ENCODE assay signal across 22 cellular contexts in the genomic region with DNA sequence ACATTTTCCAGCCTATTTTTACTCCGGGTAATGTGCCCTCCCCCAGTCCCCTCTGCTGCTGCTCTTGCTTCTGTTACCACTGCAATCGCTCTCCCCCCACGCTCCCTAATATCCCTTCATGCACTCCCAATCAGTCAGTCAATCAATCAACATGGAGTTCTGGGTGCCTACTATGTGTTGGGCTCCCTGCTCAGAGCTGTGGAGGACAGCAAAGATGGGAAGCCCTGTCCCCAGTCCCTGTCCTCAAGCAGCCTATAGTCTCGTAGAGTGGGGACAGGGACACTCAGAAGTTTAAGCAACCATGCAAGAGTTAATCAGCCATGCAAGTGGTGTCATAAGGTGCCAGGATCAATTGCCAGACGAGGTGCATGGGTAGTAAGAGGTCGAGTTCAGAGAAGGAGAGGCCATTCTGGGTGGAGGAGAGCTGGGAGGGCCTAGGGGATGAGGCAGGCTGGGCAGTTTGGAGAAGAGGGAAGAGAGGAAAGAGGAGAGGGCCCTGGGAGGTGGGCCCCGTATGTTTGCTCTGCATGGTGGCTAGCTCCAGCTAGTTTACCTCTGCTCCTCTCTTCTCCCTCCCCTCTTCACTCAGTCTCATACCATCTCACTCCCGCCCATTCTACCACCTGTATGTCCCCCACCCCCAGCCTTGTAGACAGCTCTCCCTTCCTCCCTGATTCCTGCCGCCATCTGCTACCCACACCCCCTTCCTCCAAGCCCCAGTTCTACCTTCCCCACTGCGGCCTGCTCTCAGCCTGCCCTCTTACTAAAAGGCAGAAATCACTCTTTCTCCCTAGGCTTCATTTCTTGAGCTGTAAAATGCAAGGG. TPM values are rescaled to one million over a fixed set of nuclear protein-coding genes. Genes with fewer than 3 reads are reported as not detected.
DNase-seq lines count a peak whose midpoint lies in the region; ATAC-seq, FAIRE-seq and TF ChIP-seq lines count a peak whose summit lies in the region.
"Had no signal": no experiment of that assay in that cellular context is flagged by ENCODE, and none has a peak within 500 bp of the region (broad histone marks: within the 10 kb centered on the region; RNA-seq: fewer than 3 reads in every experiment).

No MANE protein-coding gene starts in this region.

- POLR2A ChIA-PET in H1 (lab: Charles Lee; ENCODE audit: partially characterized antibody), result interaction anchor here (0.6 to 5.5 kb wide), 12 partner anchors 8 to 269 kb away, joined by 3 to 36 read pairs (median 3); a partner anchor contains a TSS

- H2BK12ac ChIP-seq in H1 (ENCODE audit: low read depth, low read length), result 0 out of 2 replicates have a peak overlapping the region, but pooled peaks have one; percentile 4

- 0 out of 2 replicates have a peak overlapping the region, but pooled peaks have one; percentile 7 for H3K18ac ChIP-seq in H1 (ENCODE audit: extremely low read depth, low read length)

- FAIRE-seq in H1 (lab: Jason Lieb, UNC), result no peak
- FAIRE-seq: G401.6, HepG2 had no signal

- H3K4ac ChIP-seq in H1 (replicated peaks; ENCODE audit: insufficient read length, low read depth, low read length), result no peak overlapping the region

- no peak overlapping the region for H2BK5ac ChIP-seq in H1 (ENCODE audit: low read depth, low read length)

- peaks cover 42% of the 10 kb centered on the region for H3K27me3 Mint-ChIP-seq in GM23338 (ENCODE audit: insufficient read depth, low read depth, poor library complexity)
- peaks cover 96% of the 10 kb centered on the region for H3K27me3 Mint-ChIP-seq in Calu3 (ENCODE audit: unreplicated experiment)

- H3F3A ChIP-seq in GM23338 (replicated peaks; ENCODE audit: low read depth), result peaks cover 8% of the 10 kb centered on the region

- H3K27ac ChIP-seq in GM23338 (ENCODE audit: low read depth) (no peak overlapping the region), H1 (ENCODE audit: low read depth, low read length) (no peak overlapping the region)
- H3K27ac ChIP-seq: C4-2B had no signal

- no peak overlapping the region for H3K14ac ChIP-seq in H1 (ENCODE audit: insufficient read length)

- H3K4me3 ChIP-seq in GM23338 (no peak overlapping the region), H1 (ENCODE audit: extremely low read depth in 1 of 4, insufficient read depth in 2 of 4, low read depth in 3 of 4, low read length in 4 of 4) (no peak overlapping the region)
- H3K4me3 ChIP-seq: HAP-1 had no signal

- H3K9me3 Mint-ChIP-seq in GM23338, result no peaks in the 10 kb centered on the region
- no peaks in the 10 kb centered on the region for H3K9me3 Mint-ChIP-seq in Calu3 (ENCODE audit: low read depth, unreplicated experiment)
- H3K9me3 Mint-ChIP-seq: T-cell had no signal

- H3K23me2 ChIP-seq in H1 (ENCODE audit: low read depth, low read length), result peaks cover 3% of the 10 kb centered on the region; the same call in 1 of the 2 replicates

- TF ChIP-seq CTCF in GM23338 (conservative IDR thresholded peaks at IDR 0.05; ENCODE audit: low read depth in 2 of 2) (no peak), H1 (IDR thresholded peaks at IDR 0.05; ENCODE audit: control extremely low read depth in 1 of 3, insufficient read depth in 1 of 3, low read depth in 1 of 3, low read length in 3 of 3) (no peak), Calu3 (IDR thresholded peaks at IDR 0.05; ENCODE audit: unreplicated experiment) (no peak)

- BruUV-seq in Calu3 (replicated peaks; lab: Mats Ljungman, UMichigan), result no TSS peak

- H3K56ac ChIP-seq in H1 (replicated peaks; ENCODE audit: insufficient read length, low read depth, low read length), result no peak overlapping the region

- CTCF ChIA-PET in H1 (lab: Charles Lee; ENCODE audit: partially characterized antibody) (interaction anchor here (0.7 to 113.1 kb wide), 6 partner anchors 12 to 128 kb away, joined by 3 to 7248 read pairs (median 370); a partner anchor contains a TSS), Calu3 (lab: Charles Lee) (interaction anchor here (1.2 to 1.7 kb wide), 2 partner anchors 20 to 23 kb away, joined by 3 to 9 read pairs; a partner anchor contains a TSS)

- no peak overlapping the region; the same call in 2 of the 3 replicates for H3K4me3 Mint-ChIP-seq in GM23338
- H3K4me3 Mint-ChIP-seq in Calu3 (ENCODE audit: low read depth, unreplicated experiment), result no peak overlapping the region
- H3K4me3 Mint-ChIP-seq: T-cell had no signal

- H2BK120ac ChIP-seq in H1 (replicated peaks; ENCODE audit: low read depth, low read length), result no peak overlapping the region

- no peak overlapping the region for H3K23ac ChIP-seq in H1 (ENCODE audit: insufficient read length)

- H2BK15ac ChIP-seq in H1 (ENCODE audit: low read length), result peak overlapping the region; percentile 61; the same call in 1 of the 2 replicates

- H3K27ac Mint-ChIP-seq in GM23338 (no peak overlapping the region), Calu3 (ENCODE audit: unreplicated experiment) (no peak overlapping the region)
- H3K27ac Mint-ChIP-seq: T-cell had no signal

- TF ChIP-seq POLR2A in H1 (IDR thresholded peaks at IDR 0.05; ENCODE audit: control extremely low read depth in 1 of 2, low read depth in 2 of 2, low read length in 2 of 2), result no peak

- no peaks in the 10 kb centered on the region for H3K79me1 ChIP-seq in H1 (ENCODE audit: low read depth, low read length)

- no peaks in the 10 kb centered on the region for H3K79me2 ChIP-seq in GM23338 (replicated peaks; ENCODE audit: insufficient read depth)
- H3K79me2 ChIP-seq in H1 (ENCODE audit: control insufficient read depth in 1 of 2, insufficient read depth in 2 of 2, low read length in 2 of 2), result no peaks in the 10 kb centered on the region

- H3K9me3 ChIP-seq in H1 (ENCODE audit: insufficient read depth in 2 of 2, low read depth in 1 of 2, low read length in 1 of 2), result no peaks in the 10 kb centered on the region
- H3K9me3 ChIP-seq: HAP-1 had no signal

- DNase-seq in GM23338 (ENCODE audit: low spot score), result no peak
- DNase-seq in NCI-H82 (lab: John Stamatoyannopoulos, UW), result peak; percentile 93
- no peak for DNase-seq in H1 (ENCODE audit: low read depth in 1 of 2, low spot score in 2 of 2)
- no peak for DNase-seq in Calu3
- DNase-seq in activated CD8-positive, alpha-beta memory T cell treated with anti-CD3 and anti-CD28 coated beads, Interleukin-2, amount 50 U/mL, for 48 hours, result no peak
- no peak for DNase-seq in middle frontal gyrus (ENCODE audit: extremely low spot score, low spot score)
- DNase-seq: KG1, MV-4-11, NCI-H1417 treated with DMSO at 0.1 percent for 48 hours, NCI-H1930, NCI-H446, NCI-H748 treated with DMSO at 0.1 percent for 48 hours, PC-3, RPMI8226, SIG-M5, T-cell had no signal

- H4K20me1 ChIP-seq in GM23338 (replicated peaks; ENCODE audit: insufficient read depth) (no peaks in the 10 kb centered on the region), H1 (replicated peaks in 1 of 2; ENCODE audit: control insufficient read depth in 1 of 2, insufficient read depth in 2 of 2, low read length in 2 of 2) (peaks cover 2 to 5% of the 10 kb centered on the region in 2 experiments)

- 72% methylated on average over 9 of the region's 10 CpGs; no CpG with 5 or more reads in 1 of the 2 experiments for WGBS in H1 (ENCODE audit: extremely low coverage in 1 of 2, insufficient coverage in 1 of 2, insufficient read length in 1 of 2, insufficient replicate concordance in 2 of 2, low coverage in 1 of 2, low lambda C conversion rate in 2 of 2, missing lambda C conversion rate in 1 of 2), 2 experiments

- H4K5ac ChIP-seq in H1 (ENCODE audit: insufficient read length, low read depth, low read length), result no peak overlapping the region

- TF ChIP-seq EP300 in H1 (IDR thresholded peaks at IDR 0.05; ENCODE audit: borderline replicate concordance in 1 of 2, low read depth in 2 of 2, low read length in 2 of 2), result no peak

- H2BK20ac ChIP-seq in H1 (ENCODE audit: low read length), result 0 out of 2 replicates have a peak overlapping the region, but pooled peaks have one; percentile 1

- no peak overlapping the region for H2AK5ac ChIP-seq in H1 (ENCODE audit: low read depth, low read length)

- no peak overlapping the region for H4K91ac ChIP-seq in H1 (replicated peaks; ENCODE audit: insufficient read length, low read length)

- H3K36me3 ChIP-seq in GM23338 (ENCODE audit: insufficient read depth) (no peaks in the 10 kb centered on the region), H1 (ENCODE audit: control insufficient read depth in 2 of 4, insufficient read depth in 4 of 4, low read length in 3 of 4) (no peaks in the 10 kb centered on the region)
- H3K36me3 ChIP-seq: HAP-1 had no signal

- no peak overlapping the region for H2AFZ ChIP-seq in GM23338
- no peak overlapping the region for H2AFZ ChIP-seq in H1 (ENCODE audit: low read length)

- H3K27me3 ChIP-seq in GM23338 (ENCODE audit: insufficient read depth) (peaks cover 58% of the 10 kb centered on the region), H1 (replicated peaks in 1 of 4; ENCODE audit: control insufficient read depth in 3 of 4, extremely low read depth in 1 of 4, insufficient read depth in 3 of 4, low read length in 3 of 4) (peaks cover 0 to 38% (median 28%) of the 10 kb centered on the region in 4 experiments; a peak in 6 of 7 replicates)

- H3K9ac ChIP-seq in H1 (replicated peaks in 1 of 4; ENCODE audit: extremely low read depth in 1 of 4, low read depth in 3 of 4, low read length in 3 of 4), result no peak overlapping the region

- TF ChIP-seq RAD21 in H1 (IDR thresholded peaks at IDR 0.05 in 1 of 2, conservative IDR thresholded peaks at IDR 0.05 in 1 of 2; ENCODE audit: low read depth in 2 of 2, low read length in 2 of 2), result no peak

- H3K4me1 ChIP-seq in GM23338 (ENCODE audit: insufficient read depth) (peaks cover 31% of the 10 kb centered on the region), H1 (replicated peaks in 1 of 4; ENCODE audit: control insufficient read depth in 3 of 4, insufficient read depth in 4 of 4, low read length in 3 of 4) (peaks cover under 1 to 33% (median 27%) of the 10 kb centered on the region in 4 experiments)

- H3K9me2 ChIP-seq in GM23338 (ENCODE audit: insufficient read depth), result no peaks in the 10 kb centered on the region

- H3K4me2 ChIP-seq in GM23338, result peak overlapping the region; percentile 51
- H3K4me2 ChIP-seq in H1 (ENCODE audit: insufficient read depth in 1 of 2, low read depth in 2 of 2, low read length in 2 of 2), result no peak overlapping the region; a peak in 1 of 4 replicates

- H4K8ac ChIP-seq in H1 (ENCODE audit: extremely low read depth, insufficient read depth, low read length), result no peak overlapping the region

- no peaks in the 10 kb centered on the region for H3K36me3 Mint-ChIP-seq in GM23338 (ENCODE audit: low read depth)
- peaks cover 8% of the 10 kb centered on the region for H3K36me3 Mint-ChIP-seq in Calu3 (ENCODE audit: insufficient read depth, unreplicated experiment)
- H3K36me3 Mint-ChIP-seq: T-cell had no signal

- peaks cover 68% of the 10 kb centered on the region for H3K4me1 Mint-ChIP-seq in GM23338
- H3K4me1 Mint-ChIP-seq in Calu3 (ENCODE audit: low read depth, unreplicated experiment), result peaks cover 29% of the 10 kb centered on the region

- ATAC-seq in GM23338 (no peak), HG03439 (IDR thresholded peaks at IDR 0.05; ENCODE audit: unreplicated experiment) (no peak)
- ATAC-seq: PC-3, SK-N-SH treated with all-trans-retinoic acid at 6 μM for 48 hours, T-cell had no signal

- intact Hi-C loops in Calu3 (cut with micrococcal nuclease; ENCODE audit: unreplicated experiment), result no loop called here

RNA-seq across cellular contexts. Expression of a gene that starts 3.9 kb away (rescaled TPM):
- total RNA-seq in GM23338 (2014; rRNA removed; shearing (Covaris generic)), result 3.6 TPM in 1 of 2 replicates, not detected in the other
- polyA plus RNA-seq in GM23338 (2016; fragmentation: Nextera tagmentation; extraction: Ambion mirVana), result 0.13 and 0.40 TPM in 2 replicates
- 0.19 and 0.22 TPM in 2 replicates for total RNA-seq in H1 (2021; fragmentation: NEBNext Ultra II Directional; extraction: Animal tissue kit (Norgen Biotek cat#: 25700))
- polyA plus RNA-seq in H1 (2011; rRNA removed), result 0.12 and 0.30 TPM in 2 replicates
- 0.18 TPM for polyA plus RNA-seq in H1 (2011; cell fraction: cytosol; rRNA removed)
- polyA plus RNA-seq in H1 (2011; cell fraction: nucleus; rRNA removed), result 0.96 TPM
- polyA plus RNA-seq in H1 (2012, experiment 1 of 2), result 0.11 to 0.42 TPM (median 0.36 TPM) in 3 of 4 replicates, not detected in the other
- polyA plus RNA-seq in H1 (2012, experiment 2 of 2), result 0.05 TPM
- 0.06 TPM for polyA plus RNA-seq in H1 (2013, experiment 1 of 2)
- polyA plus RNA-seq in H1 (2013, experiment 2 of 2), result 0.13 TPM
- polyA minus RNA-seq in H1 (2011; rRNA and poly(A)+ RNA removed), result 0.12 and 0.22 TPM in 2 replicates
- polyA minus RNA-seq in H1 (2011; cell fraction: cytosol; rRNA and poly(A)+ RNA removed), result not detected
- polyA minus RNA-seq in H1 (2011; cell fraction: nucleus; rRNA and poly(A)+ RNA removed), result 0.50 TPM
- total RNA-seq in Calu3 (2022), result 0.17 TPM in 1 of 2 replicates, not detected in the other
- total RNA-seq: HepG2 had no signal

RNA-seq across cellular contexts. Expression of a gene that starts 19.5 kb away (rescaled TPM):
- 33.8 and 37.3 TPM in 2 replicates for total RNA-seq in GM23338 (2014; rRNA removed; shearing (Covaris generic))
- polyA plus RNA-seq in GM23338 (2016; fragmentation: Nextera tagmentation; extraction: Ambion mirVana), result 25.2 and 27.0 TPM in 2 replicates
- 34.3 and 35.3 TPM in 2 replicates for total RNA-seq in H1 (2021; fragmentation: NEBNext Ultra II Directional; extraction: Animal tissue kit (Norgen Biotek cat#: 25700))
- 98.8 and 101 TPM in 2 replicates for polyA plus RNA-seq in H1 (2011; rRNA removed)
- 59.0 TPM for polyA plus RNA-seq in H1 (2011; cell fraction: cytosol; rRNA removed)
- polyA plus RNA-seq in H1 (2011; cell fraction: nucleus; rRNA removed), result 133 TPM
- 32.8 to 43.7 TPM (median 41.5 TPM) in 4 replicates for polyA plus RNA-seq in H1 (2012, experiment 1 of 2)
- polyA plus RNA-seq in H1 (2012, experiment 2 of 2), result 53.9 TPM
- polyA plus RNA-seq in H1 (2013, experiment 1 of 2), result 32.4 TPM
- polyA plus RNA-seq in H1 (2013, experiment 2 of 2), result 31.6 TPM
- 67.3 and 79.3 TPM in 2 replicates for polyA minus RNA-seq in H1 (2011; rRNA and poly(A)+ RNA removed)
- 24.6 TPM for polyA minus RNA-seq in H1 (2011; cell fraction: cytosol; rRNA and poly(A)+ RNA removed)
- polyA minus RNA-seq in H1 (2011; cell fraction: nucleus; rRNA and poly(A)+ RNA removed), result 26.1 TPM
- total RNA-seq in Calu3 (2022), result 53.0 and 59.4 TPM in 2 replicates

RNA-seq across cellular contexts. Expression of a gene that starts 25.4 kb away (rescaled TPM):
- total RNA-seq in GM23338 (2014; rRNA removed; shearing (Covaris generic)), result 232 and 252 TPM in 2 replicates
- polyA plus RNA-seq in GM23338 (2016; fragmentation: Nextera tagmentation; extraction: Ambion mirVana), result 34.4 and 36.5 TPM in 2 replicates
- 62.9 and 68.1 TPM in 2 replicates for total RNA-seq in H1 (2021; fragmentation: NEBNext Ultra II Directional; extraction: Animal tissue kit (Norgen Biotek cat#: 25700))
- 67.3 and 103 TPM in 2 replicates for polyA plus RNA-seq in H1 (2011; rRNA removed)
- 61.7 TPM for polyA plus RNA-seq in H1 (2011; cell fraction: cytosol; rRNA removed)
- 76.8 TPM for polyA plus RNA-seq in H1 (2011; cell fraction: nucleus; rRNA removed)
- 33.7 to 59.5 TPM (median 55.7 TPM) in 4 replicates for polyA plus RNA-seq in H1 (2012, experiment 1 of 2)
- polyA plus RNA-seq in H1 (2012, experiment 2 of 2), result 62.7 TPM
- polyA plus RNA-seq in H1 (2013, experiment 1 of 2), result 107 TPM
- 107 TPM for polyA plus RNA-seq in H1 (2013, experiment 2 of 2)
- 17.3 and 20.9 TPM in 2 replicates for polyA minus RNA-seq in H1 (2011; rRNA and poly(A)+ RNA removed)
- 62.2 TPM for polyA minus RNA-seq in H1 (2011; cell fraction: cytosol; rRNA and poly(A)+ RNA removed)
- polyA minus RNA-seq in H1 (2011; cell fraction: nucleus; rRNA and poly(A)+ RNA removed), result 38.8 TPM
- total RNA-seq in Calu3 (2022), result 139 and 141 TPM in 2 replicates

RNA-seq across cellular contexts. Expression of a gene that starts 25.7 kb away (rescaled TPM):
- total RNA-seq in GM23338 (2014; rRNA removed; shearing (Covaris generic)), result 13.7 and 25.6 TPM in 2 replicates
- polyA plus RNA-seq in GM23338 (2016; fragmentation: Nextera tagmentation; extraction: Ambion mirVana) (5.6 TPM in 2 replicates), H1 (2011; rRNA removed) (10.4 and 15.4 TPM in 2 replicates)
- 10.2 and 11.0 TPM in 2 replicates for total RNA-seq in H1 (2021; fragmentation: NEBNext Ultra II Directional; extraction: Animal tissue kit (Norgen Biotek cat#: 25700))
- polyA plus RNA-seq in H1 (2011; cell fraction: cytosol; rRNA removed), result 10.0 TPM
- 19.0 TPM for polyA plus RNA-seq in H1 (2011; cell fraction: nucleus; rRNA removed)
- 7.6 to 11.7 TPM (median 9.4 TPM) in 4 replicates for polyA plus RNA-seq in H1 (2012, experiment 1 of 2)
- 13.6 TPM for polyA plus RNA-seq in H1 (2012, experiment 2 of 2)
- polyA plus RNA-seq in H1 (2013, experiment 1 of 2), result 8.4 TPM
- 8.2 TPM for polyA plus RNA-seq in H1 (2013, experiment 2 of 2)
- polyA minus RNA-seq in H1 (2011; rRNA and poly(A)+ RNA removed), result 4.3 and 6.1 TPM in 2 replicates
- polyA minus RNA-seq in H1 (2011; cell fraction: cytosol; rRNA and poly(A)+ RNA removed), result 7.5 TPM
- 5.6 TPM for polyA minus RNA-seq in H1 (2011; cell fraction: nucleus; rRNA and poly(A)+ RNA removed)
- 5.2 and 5.9 TPM in 2 replicates for total RNA-seq in Calu3 (2022)

RNA-seq across cellular contexts. Expression of a gene that starts 53.2 kb away (rescaled TPM):
- 164 and 207 TPM in 2 replicates for total RNA-seq in GM23338 (2014; rRNA removed; shearing (Covaris generic))
- 94.9 and 102 TPM in 2 replicates for polyA plus RNA-seq in GM23338 (2016; fragmentation: Nextera tagmentation; extraction: Ambion mirVana)
- 127 and 135 TPM in 2 replicates for total RNA-seq in H1 (2021; fragmentation: NEBNext Ultra II Directional; extraction: Animal tissue kit (Norgen Biotek cat#: 25700))
- polyA plus RNA-seq in H1 (2011; rRNA removed), result 116 and 205 TPM in 2 replicates
- polyA plus RNA-seq in H1 (2011; cell fraction: cytosol; rRNA removed), result 171 TPM
- 776 TPM for polyA plus RNA-seq in H1 (2011; cell fraction: nucleus; rRNA removed)
- polyA plus RNA-seq in H1 (2012, experiment 1 of 2), result 105 to 168 TPM (median 164 TPM) in 4 replicates
- polyA plus RNA-seq in H1 (2012, experiment 2 of 2), result 108 TPM
- polyA plus RNA-seq in H1 (2013, experiment 1 of 2), result 76.8 TPM
- 67.6 TPM for polyA plus RNA-seq in H1 (2013, experiment 2 of 2)
- 64.9 and 94.5 TPM in 2 replicates for polyA minus RNA-seq in H1 (2011; rRNA and poly(A)+ RNA removed)
- 91.4 TPM for polyA minus RNA-seq in H1 (2011; cell fraction: cytosol; rRNA and poly(A)+ RNA removed)
- 160 TPM for polyA minus RNA-seq in H1 (2011; cell fraction: nucleus; rRNA and poly(A)+ RNA removed)
- total RNA-seq in Calu3 (2022), result 65.9 and 76.5 TPM in 2 replicates
